Comparison of ENCODE assay signal across 12 cellular contexts in the genomic region with DNA sequence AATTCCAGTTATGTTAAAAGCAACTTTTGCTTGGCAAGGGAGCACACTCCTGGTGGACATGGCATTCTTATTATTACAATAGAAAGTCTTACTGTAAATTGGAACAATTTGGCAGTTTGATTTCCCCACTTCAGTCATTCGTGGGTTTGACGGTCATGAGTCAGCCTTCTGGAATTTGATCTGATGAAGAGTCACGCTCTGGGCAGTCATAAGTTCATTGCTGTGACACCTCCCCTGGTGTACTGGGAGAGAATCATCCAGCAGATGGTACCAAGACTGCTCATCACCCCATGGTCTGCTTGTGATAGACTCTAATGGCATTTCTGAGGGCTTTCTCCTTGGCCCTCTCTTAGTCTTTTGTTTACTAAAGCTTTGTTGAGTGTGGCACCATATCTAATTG. TPM values are rescaled to one million over a fixed set of nuclear protein-coding genes. Genes with fewer than 3 reads are reported as not detected.
A peak's percentile ranks its signal among the peaks of the same experiment; 100 is the strongest.
DNase-seq lines count a peak whose midpoint lies in the region; ATAC-seq, FAIRE-seq and TF ChIP-seq lines count a peak whose summit lies in the region.
"Had no signal": no experiment of that assay in that cellular context is flagged by ENCODE, and none has a peak within 500 bp of the region (broad histone marks: within the 10 kb centered on the region; RNA-seq: fewer than 3 reads in every experiment).

No MANE protein-coding gene starts in this region.

- no peaks in the 10 kb centered on the region for H3K9me3 ChIP-seq in A673 (ENCODE audit: low read depth, low read length, poor library complexity, severe bottlenecking)
- no peaks in the 10 kb centered on the region for H3K9me3 ChIP-seq in kidney (ENCODE audit: control insufficient read depth in 1 of 2, low read length in 2 of 2)
- H3K9me3 ChIP-seq: esophagus muscularis mucosa, upper lobe of right lung had no signal

- no peaks in the 10 kb centered on the region for H3K27me3 ChIP-seq in A673 (replicated peaks; ENCODE audit: insufficient read depth, low read depth, low read length, poor library complexity)
- H3K27me3 ChIP-seq: esophagus muscularis mucosa, upper lobe of right lung had no signal

- H3K4me1 Mint-ChIP-seq in activated T-cell treated with anti-CD3 and anti-CD28 coated beads, Interleukin-2, amount 50 U/mL, for 4 hours (ENCODE audit: low read depth): peaks cover 6% of the 10 kb centered on the region

- no peak overlapping the region for H3K9ac ChIP-seq in kidney (ENCODE audit: low read length in 2 of 2)

- no peak for TF ChIP-seq CTCF in A673 (conservative IDR thresholded peaks at IDR 0.05; ENCODE audit: low read depth, low read length)
- TF ChIP-seq CTCF in RWPE1 (conservative IDR thresholded peaks at IDR 0.05; ENCODE audit: low read depth): no peak
- TF ChIP-seq CTCF in fibroblast of villous mesenchyme (IDR thresholded peaks at IDR 0.05; ENCODE audit: insufficient read depth, low read depth, low read length): no peak
- no peak for TF ChIP-seq CTCF in kidney (IDR thresholded peaks at IDR 0.05; ENCODE audit: borderline replicate concordance, extremely low read depth, insufficient read depth)

- H3K36me3 ChIP-seq in A673 (ENCODE audit: insufficient read depth, low read length, poor library complexity, severe bottlenecking) (no peaks in the 10 kb centered on the region), kidney (ENCODE audit: control insufficient read depth in 1 of 2, insufficient read depth in 2 of 2, low read length in 2 of 2) (no peaks in the 10 kb centered on the region)
- H3K36me3 ChIP-seq: esophagus muscularis mucosa, upper lobe of right lung had no signal

- no peak overlapping the region for H3K4me3 Mint-ChIP-seq in activated T-cell treated with anti-CD3 and anti-CD28 coated beads, Interleukin-2, amount 50 U/mL, for 4 hours

- H3K27ac ChIP-seq in A673 (ENCODE audit: low read depth, low read length, poor library complexity, severe bottlenecking) (no peak overlapping the region), RWPE1 (no peak overlapping the region), kidney (ENCODE audit: low read depth in 2 of 2, low read length in 2 of 2) (no peak overlapping the region)
- H3K27ac ChIP-seq: esophagus muscularis mucosa, upper lobe of right lung had no signal

- no peaks in the 10 kb centered on the region for H3K27me3 Mint-ChIP-seq in activated T-cell treated with anti-CD3 and anti-CD28 coated beads, Interleukin-2, amount 50 U/mL, for 4 hours (ENCODE audit: low read depth)
- H3K27me3 Mint-ChIP-seq: progenitor cell of endocrine pancreas had no signal

- CTCF ChIA-PET in A673 (lab: Charles Lee) (no interaction called here), RWPE1 (lab: Yijun Ruan, JAX) (no interaction called here)

- BruUV-seq in A673 (replicated peaks; lab: Mats Ljungman, UMichigan): no TSS peak

- no peaks in the 10 kb centered on the region for H3K36me3 Mint-ChIP-seq in activated T-cell treated with anti-CD3 and anti-CD28 coated beads, Interleukin-2, amount 50 U/mL, for 4 hours (ENCODE audit: insufficient read depth)

- FAIRE-seq in kidney (lab: Jason Lieb, UNC): no peak

- ATAC-seq in activated T-cell treated with anti-CD3 and anti-CD28 coated beads, Interleukin-2, amount 50 U/mL, for 4 hours: no peak
- ATAC-seq: upper lobe of right lung had no signal

- no peaks in the 10 kb centered on the region for H3K9me3 Mint-ChIP-seq in activated T-cell treated with anti-CD3 and anti-CD28 coated beads, Interleukin-2, amount 50 U/mL, for 4 hours

- H3K4me3 ChIP-seq in A673 (ENCODE audit: low read depth, low read length, poor library complexity, severe bottlenecking) (no peak overlapping the region), fibroblast of villous mesenchyme (ENCODE audit: low read depth, low read length) (no peak overlapping the region), kidney (ENCODE audit: low read length in 2 of 2) (no peak overlapping the region)
- H3K4me3 ChIP-seq: esophagus muscularis mucosa, upper lobe of right lung had no signal

- intact Hi-C loops in A673 (cut with micrococcal nuclease; ENCODE audit: unreplicated experiment) (no loop called here), kidney (cut with DNase I) (no loop called here), posterior vena cava (cut with DNase I) (no loop called here)

- no peaks in the 10 kb centered on the region for H3K4me1 ChIP-seq in A673 (ENCODE audit: insufficient read depth, low read length, poor library complexity, severe bottlenecking)
- H3K4me1 ChIP-seq in kidney (ENCODE audit: control insufficient read depth in 1 of 2, insufficient read depth in 1 of 2, low read depth in 1 of 2, low read length in 2 of 2): no peaks in the 10 kb centered on the region
- H3K4me1 ChIP-seq: esophagus muscularis mucosa, upper lobe of right lung had no signal

- POLR2A ChIA-PET in A673 (lab: Charles Lee; ENCODE audit: low non-redundant PET) (no interaction called here), RWPE1 (lab: Yijun Ruan, JAX; ENCODE audit: low non-redundant PET) (no interaction called here)

- DNase-seq in A673 (ENCODE audit: low spot score) (peak; percentile 7), H4 (ENCODE audit: low spot score) (peak; percentile 16), RWPE1 (ENCODE audit: low spot score) (peak; percentile 86), fibroblast of villous mesenchyme (ENCODE audit: low read depth) (peak; percentile 7), NCI-H69 (lab: John Stamatoyannopoulos, UW) (no peak), kidney (no peak), posterior vena cava (ENCODE audit: low spot score) (no peak)
- DNase-seq in activated T-cell treated with anti-CD3 and anti-CD28 coated beads, Interleukin-2, amount 50 U/mL, for 4 hours: no peak
- DNase-seq: upper lobe of right lung had no signal

RNA-seq across cellular contexts. Expression of a gene that starts 53.8 kb away (rescaled TPM):
- not detected in 2 replicates for total RNA-seq in A673 (2021)
- total RNA-seq in H4 (2014; rRNA removed; shearing (Covaris generic)): not detected in 2 replicates
- total RNA-seq in fibroblast of villous mesenchyme: not detected in 2 replicates
- total RNA-seq in kidney: not detected
- not detected for polyA plus RNA-seq in kidney (ENCODE audit: insufficient read depth, low read depth, low replicate concordance)
- total RNA-seq in posterior vena cava: not detected
- total RNA-seq in activated T-cell treated with anti-CD3 and anti-CD28 coated beads, Interleukin-2, amount 50 U/mL, for 4 hours: not detected
- total RNA-seq: esophagus muscularis mucosa, liver, progenitor cell of endocrine pancreas, upper lobe of right lung had no signal
- polyA plus RNA-seq: liver had no signal

Comparison
In these comparisons a context has a peak if more than half of its experiments do, and no peak if none do; other contexts are left out.
1. DNase-seq: peak in A673 (single experiment), H4 (single experiment), RWPE1 (single experiment) and fibroblast of villous mesenchyme (single experiment); none in NCI-H69 (single experiment), kidney (single experiment), posterior vena cava (single experiment) and activated T-cell treated with anti-CD3 and anti-CD28 coated beads, Interleukin-2, amount 50 U/mL, for 4 hours (single experiment).